19 cellular contexts compared by ENCODE assay signal in genomic region chr2:53500181-53500580, GRCh38.
"Had no signal": no experiment of that assay in that cellular context is flagged by ENCODE, and none has a peak within 500 bp of the region (broad histone marks: within the 10 kb centered on the region; RNA-seq: fewer than 3 reads in every experiment).

No MANE protein-coding gene starts in this region.

- H3K4me3 ChIP-seq: gastroesophageal sphincter, heart right ventricle, tibial nerve, uterus had no signal

- H3K27me3 ChIP-seq: gastroesophageal sphincter, heart right ventricle, tibial nerve, uterus had no signal

- H3K9me3 ChIP-seq: gastroesophageal sphincter, heart right ventricle, tibial nerve, uterus had no signal

- ATAC-seq: activated CD8-positive, alpha-beta T cell treated with anti-CD3 and anti-CD28 coated beads, Interleukin-2, amount 10 ng/mL, durations not matched to agents 7 days and 5 days; esophagus mucosa; gastroesophageal sphincter; heart right ventricle; left colon had no signal

- DNase-seq: activated CD4-positive, alpha-beta T cell treated with anti-CD3 and anti-CD28 coated beads for 48 hours; activated CD4-positive, CD25-positive, alpha-beta regulatory T cell; activated CD8-positive, alpha-beta T cell treated with anti-CD3 and anti-CD28 coated beads, Interleukin-2, amount 10 ng/mL, durations not matched to agents 7 days and 5 days; activated naive CD4-positive, alpha-beta T cell treated with anti-CD3 and anti-CD28 coated beads for 36 hours; activated T-cell treated with anti-CD3 and anti-CD28 coated beads, Interleukin-2, amount 50 U/mL, for 24 hours; effector CD4-positive, alpha-beta T cell; heart right ventricle; left colon; occipital lobe; stimulated activated CD4-positive, alpha-beta T cell treated with anti-CD3 and anti-CD28 coated beads, Interleukin-12 subunit alpha, Interleukin-12 subunit beta, amount 100 ng/mL, for 4 hours; stimulated activated CD4-positive, alpha-beta T cell treated with anti-CD3 and anti-CD28 coated beads, Interleukin-1b, Interleukin-23, amount 100 ng/mL, for 48 hours; stimulated activated CD8-positive, alpha-beta memory T cell treated with anti-CD3 and anti-CD28 coated beads, Interleukin-4, amount 100 ng/mL, for 48 hours; stimulated activated naive CD4-positive, alpha-beta T cell; T-helper 1 cell; T1000; uterus had no signal

- H3K4me1 ChIP-seq: tibial nerve, uterus had no signal

- H3K27ac ChIP-seq: gastroesophageal sphincter, heart right ventricle, tibial nerve, uterus had no signal

- H3K36me3 ChIP-seq: gastroesophageal sphincter, heart right ventricle, tibial nerve, uterus had no signal
